10 cellular contexts compared by ENCODE assay signal in the genomic region with DNA sequence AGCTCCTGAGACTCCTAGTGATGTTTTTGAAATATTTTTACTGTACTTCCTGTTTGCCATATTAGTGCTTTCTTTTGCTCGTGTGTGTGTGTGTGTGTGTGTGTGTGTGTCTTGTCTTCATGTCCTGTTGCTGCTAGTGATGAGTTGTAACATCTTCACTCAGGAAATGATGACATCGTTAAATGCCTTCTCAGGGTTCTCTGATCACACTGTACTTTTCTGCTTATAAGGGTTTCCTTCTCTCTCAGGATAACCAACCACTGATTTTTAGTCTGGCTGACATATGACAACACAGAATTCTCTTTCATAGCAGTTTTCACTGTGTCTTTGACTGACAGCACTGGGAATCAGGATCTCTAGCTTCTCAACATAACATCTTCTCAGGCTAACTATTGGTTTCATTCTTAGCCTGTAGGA. TPM values are rescaled to one million over a fixed set of nuclear protein-coding genes. Genes with fewer than 3 reads are reported as not detected.
DNase-seq lines count a peak whose midpoint lies in the region; ATAC-seq lines count a peak whose summit lies in the region.
"Had no signal": no experiment of that assay in that cellular context is flagged by ENCODE, and none has a peak within 500 bp of the region (broad histone marks: within the 10 kb centered on the region; RNA-seq: fewer than 3 reads in every experiment).

No MANE protein-coding gene starts in this region.

- H3K4me1 Mint-ChIP-seq in effector memory CD8-positive, alpha-beta T cell (ENCODE audit: low read depth in 2 of 2): peaks cover 7 to 9% of the 10 kb centered on the region in 2 donors

- H3K36me3 Mint-ChIP-seq in effector memory CD8-positive, alpha-beta T cell (ENCODE audit: insufficient read depth): no peaks in the 10 kb centered on the region

- no peak overlapping the region for H3K4me3 Mint-ChIP-seq in effector memory CD8-positive, alpha-beta T cell

- no peaks in the 10 kb centered on the region for H3K9me3 Mint-ChIP-seq in effector memory CD8-positive, alpha-beta T cell

- ATAC-seq in GM18511 (IDR thresholded peaks at IDR 0.05; ENCODE audit: unreplicated experiment) (peak; percentile 70), GM21528 (IDR thresholded peaks at IDR 0.05; ENCODE audit: low FRiP score, unreplicated experiment) (peak; percentile 67), HG03139 (IDR thresholded peaks at IDR 0.05; ENCODE audit: unreplicated experiment) (no peak)
- ATAC-seq in effector memory CD8-positive, alpha-beta T cell (replicated peaks): peak; percentile 83

- peak overlapping the region; percentile 0 to 2 for H3K27ac Mint-ChIP-seq in effector memory CD8-positive, alpha-beta T cell

- H3K27me3 Mint-ChIP-seq in effector memory CD8-positive, alpha-beta T cell: peaks cover 29 to 30% of the 10 kb centered on the region in 2 donors

- no peak overlapping the region for H3K4me3 ChIP-seq in Jurkat, Clone E6-1 (ENCODE audit: low read length)
- H3K4me3 ChIP-seq: adrenal gland, transverse colon had no signal

- peak; percentile 73 for DNase-seq in Jurkat, Clone E6-1 (ENCODE audit: low read depth, low spot score)
- peak in 1 of 3 experiments; percentile 39 for DNase-seq in effector memory CD8-positive, alpha-beta T cell
- DNase-seq in NCI-H524 (lab: John Stamatoyannopoulos, UW) (no peak), LoVo (ENCODE audit: low spot score) (no peak)
- DNase-seq: adrenal gland; stimulated activated CD4-positive, alpha-beta T cell treated with anti-CD3 and anti-CD28 coated beads, Interleukin-4, amount 100 ng/mL, for 4 hours; transverse colon had no signal

RNA-seq across cellular contexts. Expression of a gene that starts 16.1 kb away (rescaled TPM):
- polyA plus RNA-seq in Jurkat, Clone E6-1 (2012; ENCODE audit: insufficient read depth, insufficient read length): 0.76 TPM
